8 cellular contexts compared by ENCODE assay signal in genomic region chr11:65492637-65493366, GRCh38. TPM values are rescaled to one million over a fixed set of nuclear protein-coding genes. Genes with fewer than 3 reads are reported as not detected.
DNase-seq lines count a peak whose midpoint lies in the region; ATAC-seq lines count a peak whose summit lies in the region.

No MANE protein-coding gene starts in this region.

- H3K9me3 Mint-ChIP-seq in activated T-cell treated with anti-CD3 and anti-CD28 coated beads, Interleukin-2, amount 50 U/mL, for 4 hours, result no peaks in the 10 kb centered on the region

- H3K4me1 Mint-ChIP-seq in activated T-cell treated with anti-CD3 and anti-CD28 coated beads, Interleukin-2, amount 50 U/mL, for 4 hours (ENCODE audit: low read depth), result peaks cover 49% of the 10 kb centered on the region

- no peaks in the 10 kb centered on the region for H3K9me3 ChIP-seq in HUES64 (ENCODE audit: insufficient read depth, low read depth, low read length)

- H3K4me3 ChIP-seq in HUES64 (ENCODE audit: low read length), result no peak overlapping the region

- H3K4me3 Mint-ChIP-seq in activated T-cell treated with anti-CD3 and anti-CD28 coated beads, Interleukin-2, amount 50 U/mL, for 4 hours, result peak overlapping the region; percentile 52

- DNase-seq in SHP77 (lab: John Stamatoyannopoulos, UW) (peak; percentile 66 to 76), SHP77 treated with DMSO at 0.1 percent for 48 hours (lab: John Stamatoyannopoulos, UW) (no peak), Right ventricle myocardium superior (peak; percentile 91), putamen (ENCODE audit: low spot score) (peak; percentile 82), germinal center (ENCODE audit: low spot score) (no peak)
- DNase-seq in activated T-cell treated with anti-CD3 and anti-CD28 coated beads, Interleukin-2, amount 50 U/mL, for 4 hours, result no peak

- peaks cover 72% of the 10 kb centered on the region for H3K4me1 ChIP-seq in HUES64 (ENCODE audit: insufficient read depth, low read length)

- no peaks in the 10 kb centered on the region for H3K36me3 ChIP-seq in HUES64 (ENCODE audit: insufficient read depth, low read length)

- no peak overlapping the region for H3K9ac ChIP-seq in HUES64 (ENCODE audit: low read depth, low read length)

- no peaks in the 10 kb centered on the region for H3K27me3 Mint-ChIP-seq in activated T-cell treated with anti-CD3 and anti-CD28 coated beads, Interleukin-2, amount 50 U/mL, for 4 hours (ENCODE audit: low read depth)

- peak; percentile 14 to 31 for ATAC-seq in activated T-cell treated with anti-CD3 and anti-CD28 coated beads, Interleukin-2, amount 50 U/mL, for 4 hours
- peak; percentile 28 for ATAC-seq in Right ventricle myocardium superior (ENCODE audit: poor library complexity)
- ATAC-seq in GM18909 (IDR thresholded peaks at IDR 0.05; ENCODE audit: poor library complexity, unreplicated experiment), result no peak

- H3K27me3 ChIP-seq in HUES64 (ENCODE audit: insufficient read depth, low read length), result no peaks in the 10 kb centered on the region

- H3K27ac ChIP-seq in HUES64 (ENCODE audit: low read depth, low read length), result peak overlapping the region; percentile 34

- intact Hi-C loops in Right ventricle myocardium superior (cut with DNase I), result no loop called here

- WGBS in HUES64, result 69% methylated on average over 5 of the region's 6 CpGs

- H3K36me3 Mint-ChIP-seq in activated T-cell treated with anti-CD3 and anti-CD28 coated beads, Interleukin-2, amount 50 U/mL, for 4 hours (ENCODE audit: insufficient read depth), result no peaks in the 10 kb centered on the region

RNA-seq across cellular contexts. Expression of gene MALAT1, which starts 6.0 kb away (rescaled TPM):
- 392 TPM for polyA plus RNA-seq in HUES64 (2013, experiment 1 of 2)
- 461 TPM for polyA plus RNA-seq in HUES64 (2013, experiment 2 of 2)
- total RNA-seq in activated T-cell treated with anti-CD3 and anti-CD28 coated beads, Interleukin-2, amount 50 U/mL, for 4 hours, result 1,000 to 10,000 TPM; 3,100 to 4,455 (median 3,753) TPM
- total RNA-seq in Right ventricle myocardium superior, result 5,573 TPM

RNA-seq across cellular contexts. Expression of gene SCYL1, which starts 32.1 kb away (rescaled TPM):
- polyA plus RNA-seq in HUES64 (2013, experiment 1 of 2), result 39.3 TPM
- polyA plus RNA-seq in HUES64 (2013, experiment 2 of 2), result 42.5 TPM
- total RNA-seq in activated T-cell treated with anti-CD3 and anti-CD28 coated beads, Interleukin-2, amount 50 U/mL, for 4 hours, result 10 to 100 TPM; 87.6 to 94.6 (median 94.3) TPM
- 60.5 TPM for total RNA-seq in Right ventricle myocardium superior

Comparison
In these comparisons a context has a peak if more than half of its experiments do, and no peak if none do; other contexts are left out.
1. DNase-seq: peak in SHP77 (2 of 2), Right ventricle myocardium superior (single experiment) and putamen (single experiment); none in SHP77 treated with DMSO at 0.1 percent for 48 hours (single experiment), activated T-cell treated with anti-CD3 and anti-CD28 coated beads, Interleukin-2, amount 50 U/mL, for 4 hours (single experiment) and germinal center (single experiment).